Comparison of ENCODE assay signal across 14 cellular contexts in the genomic region with DNA sequence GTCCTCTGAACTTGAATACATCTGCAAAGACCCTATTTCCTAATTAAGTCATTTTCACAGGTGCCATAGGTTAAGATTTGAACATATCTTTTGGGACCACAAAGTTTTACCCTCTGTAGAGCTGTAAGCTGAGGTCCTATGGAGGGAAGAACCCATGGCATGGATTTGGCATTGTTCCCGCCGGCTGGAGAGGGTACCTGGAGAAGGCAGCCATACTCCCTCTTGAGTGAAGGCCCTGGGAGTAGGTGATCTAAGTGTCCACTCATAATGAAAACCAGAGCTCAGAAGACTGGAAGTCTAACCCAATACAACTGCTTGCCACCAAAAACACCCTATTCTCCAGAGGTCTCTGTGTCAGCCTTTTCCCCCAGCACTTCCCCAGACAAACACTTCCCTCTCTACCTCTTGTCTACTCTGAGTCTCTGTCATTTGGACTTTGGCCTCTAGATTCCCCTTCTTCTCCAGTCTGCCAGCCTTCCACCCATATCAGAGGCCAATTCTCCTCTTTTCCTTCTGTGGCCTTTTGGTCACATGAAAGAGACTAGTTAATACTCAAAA.
DNase-seq lines count a peak whose midpoint lies in the region; ATAC-seq, FAIRE-seq and TF ChIP-seq lines count a peak whose summit lies in the region.
"Had no signal": no experiment of that assay in that cellular context is flagged by ENCODE, and none has a peak within 500 bp of the region (broad histone marks: within the 10 kb centered on the region; RNA-seq: fewer than 3 reads in every experiment).

No MANE protein-coding gene starts in this region.

- DNase-seq in right lobe of liver (no peak), HepG2 (ENCODE audit: low spot score) (no peak), NOMO-1 (lab: John Stamatoyannopoulos, UW; ENCODE audit: unreplicated experiment in 2 of 2) (peak; percentile 5 to 16), AML-193 (lab: John Stamatoyannopoulos, UW) (no peak), trophoblast cell (no peak)
- DNase-seq: BE2C; Calu3; CD4-positive, CD25-positive, alpha-beta regulatory T cell; DMS 273 treated with DMSO at 0.1 percent for 48 hours; HCEC 1CT; HFFc6 had no signal

- H4K91ac ChIP-seq in trophoblast cell (ENCODE audit: low read depth, low read length) = no peak overlapping the region

- CTCF ChIA-PET in HepG2 (lab: Yijun Ruan, JAX; ENCODE audit: low intra/inter-chr PET ratio, low total read pairs) = no interaction called here

- no peak overlapping the region for H3K9ac ChIP-seq in HepG2 (ENCODE audit: insufficient read depth, low read depth, low read length)
- H3K9ac ChIP-seq in trophoblast cell (ENCODE audit: low read length) = no peak overlapping the region

- no TSS peak for BruUV-seq in HepG2 (replicated peaks; lab: Mats Ljungman, UMichigan)

- H2BK5ac ChIP-seq in trophoblast cell (ENCODE audit: low read depth, low read length, poor library complexity) = no peak overlapping the region

- TF ChIP-seq EP300 in HepG2 (IDR thresholded peaks at IDR 0.05; ENCODE audit: low read depth in 2 of 2, low read length in 2 of 2) = no peak
- no peak for TF ChIP-seq EP300 in HepG2 (CRISPR knock-in tag; IDR thresholded peaks at IDR 0.05; ENCODE audit: borderline replicate concordance)

- H3K27me3 Mint-ChIP-seq in dendritic cell treated with granulocyte-macrophage colony-stimulating factor and Interleukin-4, amounts not matched to agents 40 ng/mL and 50 ng/mL, for 4 days = no peaks in the 10 kb centered on the region
- H3K27me3 Mint-ChIP-seq: CD4-positive, CD25-positive, alpha-beta regulatory T cell had no signal

- TF ChIP-seq POLR2A in right lobe of liver (IDR thresholded peaks at IDR 0.05) (no peak), HepG2 (IDR thresholded peaks at IDR 0.05; ENCODE audit: insufficient read depth in 1 of 2, low read depth in 2 of 2, low read length in 2 of 2) (no peak)

- H2AFZ ChIP-seq in HepG2 (ENCODE audit: low read length) = no peak overlapping the region
- H2AFZ ChIP-seq in trophoblast cell (ENCODE audit: insufficient read depth, low read length, poor library complexity) = no peak overlapping the region

- WGBS in right lobe of liver (ENCODE audit: insufficient coverage, low coverage, low lambda C conversion rate, missing lambda C conversion rate) = 75% methylated on average over 2 of the region's 2 CpGs
- 3% methylated on average over 2 of the region's 2 CpGs for WGBS in HepG2 (ENCODE audit: low lambda C conversion rate)
- no CpG with 5 or more reads among the region's 2 CpGs for WGBS in trophoblast cell (ENCODE audit: extremely low coverage, insufficient coverage, insufficient read length)

- H3K4me3 ChIP-seq in right lobe of liver = no peak overlapping the region
- no peak overlapping the region for H3K4me3 ChIP-seq in HepG2 (replicated peaks in 1 of 3; ENCODE audit: insufficient read depth in 1 of 3, low read depth in 2 of 3, low read length in 3 of 3)
- no peak overlapping the region for H3K4me3 ChIP-seq in trophoblast cell (ENCODE audit: low read depth, low read length)

- H3K9me3 ChIP-seq in right lobe of liver = no peaks in the 10 kb centered on the region
- H3K9me3 ChIP-seq in HepG2 (ENCODE audit: low read length) = no peaks in the 10 kb centered on the region
- no peaks in the 10 kb centered on the region for H3K9me3 ChIP-seq in trophoblast cell (ENCODE audit: insufficient read depth, low read depth, low read length)
- H3K9me3 ChIP-seq: BE2C had no signal

- no peak overlapping the region for H4K12ac ChIP-seq in trophoblast cell (ENCODE audit: low read depth, low read length)

- H3K36me3 ChIP-seq in right lobe of liver (no peaks in the 10 kb centered on the region), HepG2 (replicated peaks in 1 of 2; ENCODE audit: control insufficient read depth in 1 of 2, insufficient read depth in 2 of 2, low read length in 2 of 2) (no peaks in the 10 kb centered on the region), trophoblast cell (ENCODE audit: control insufficient read depth in 1 of 2, insufficient read depth in 2 of 2, low read length in 2 of 2) (no peaks in the 10 kb centered on the region)
- H3K36me3 ChIP-seq: BE2C had no signal

- no peaks in the 10 kb centered on the region for H3K36me3 Mint-ChIP-seq in dendritic cell treated with granulocyte-macrophage colony-stimulating factor and Interleukin-4, amounts not matched to agents 40 ng/mL and 50 ng/mL, for 4 days (ENCODE audit: low read depth)
- H3K36me3 Mint-ChIP-seq: CD4-positive, CD25-positive, alpha-beta regulatory T cell had no signal

- H3K79me1 ChIP-seq in trophoblast cell (ENCODE audit: low read length) = no peaks in the 10 kb centered on the region

- intact Hi-C loops in right lobe of liver (cut with DNase I) (no loop called here), HepG2 (cut with micrococcal nuclease; ENCODE audit: unreplicated experiment) (no loop called here)
- intact Hi-C loops in dendritic cell treated with granulocyte-macrophage colony-stimulating factor and Interleukin-4, amounts not matched to agents 40 ng/mL and 50 ng/mL, for 4 days (cut with micrococcal nuclease) = loop anchor here (10.0 kb wide), 1 partner anchor 50 kb away; no protein-coding TSS in a partner anchor

- H3K79me2 ChIP-seq in HepG2 (ENCODE audit: insufficient read depth, low read length) = no peaks in the 10 kb centered on the region
- no peaks in the 10 kb centered on the region for H3K79me2 ChIP-seq in trophoblast cell (ENCODE audit: control insufficient read depth, insufficient read depth, low read length, poor library complexity)

- no peaks in the 10 kb centered on the region for H4K20me1 ChIP-seq in HepG2 (ENCODE audit: insufficient read depth, low read length)

- no peak overlapping the region for H4K8ac ChIP-seq in trophoblast cell (ENCODE audit: low read depth, low read length)

- no peak for FAIRE-seq in HepG2 (lab: Jason Lieb, UNC)
- FAIRE-seq: A204.1 had no signal

- no peak overlapping the region for H2BK120ac ChIP-seq in trophoblast cell (ENCODE audit: insufficient read depth, low read length, poor library complexity)

- H3K4me1 ChIP-seq in right lobe of liver (no peaks in the 10 kb centered on the region), HepG2 (ENCODE audit: insufficient read depth, low read length) (no peaks in the 10 kb centered on the region), trophoblast cell (ENCODE audit: control insufficient read depth in 1 of 2, insufficient read depth in 2 of 2, low read length in 2 of 2) (peaks cover 0 to 2% of the 10 kb centered on the region in 2 experiments)
- H3K4me1 ChIP-seq: BE2C had no signal

- H3K4me3 Mint-ChIP-seq in dendritic cell treated with granulocyte-macrophage colony-stimulating factor and Interleukin-4, amounts not matched to agents 40 ng/mL and 50 ng/mL, for 4 days = no peak overlapping the region
- H3K4me3 Mint-ChIP-seq: CD4-positive, CD25-positive, alpha-beta regulatory T cell; HFFc6 had no signal

- in situ Hi-C loops in HepG2 (cut with HindIII; ENCODE audit: extremely low pct_ligation_motif_present, low pct_unique_long_range_greater_than_20kb) = no loop called here

- no peak overlapping the region for H2AK5ac ChIP-seq in trophoblast cell (ENCODE audit: low read length)

- H3K27ac ChIP-seq in right lobe of liver = no peak overlapping the region
- no peak overlapping the region for H3K27ac ChIP-seq in HepG2 (ENCODE audit: extremely low read length, insufficient read depth, low read length)
- no peak overlapping the region for H3K27ac ChIP-seq in trophoblast cell (ENCODE audit: low read depth, low read length)

- TF ChIP-seq RAD21 in HepG2 (CRISPR knock-in tag; IDR thresholded peaks at IDR 0.05) = no peak

- H3K14ac ChIP-seq in trophoblast cell (ENCODE audit: low read length) = no peak overlapping the region

- H3K27me3 ChIP-seq in right lobe of liver = no peaks in the 10 kb centered on the region
- no peaks in the 10 kb centered on the region for H3K27me3 ChIP-seq in HepG2 (ENCODE audit: control insufficient read depth in 1 of 2, insufficient read depth in 2 of 2, low read length in 2 of 2)
- H3K27me3 ChIP-seq in trophoblast cell (ENCODE audit: insufficient read depth, low read length) = no peaks in the 10 kb centered on the region
- H3K27me3 ChIP-seq: BE2C had no signal

- H3K9me3 Mint-ChIP-seq in dendritic cell treated with granulocyte-macrophage colony-stimulating factor and Interleukin-4, amounts not matched to agents 40 ng/mL and 50 ng/mL, for 4 days = no peaks in the 10 kb centered on the region

- H3K4me2 ChIP-seq in HepG2 (ENCODE audit: low read depth, low read length) = no peak overlapping the region
- no peak overlapping the region for H3K4me2 ChIP-seq in trophoblast cell (ENCODE audit: low read length)

- peak in 3 of 4 donors; percentile 50 to 61 (median 51) for ATAC-seq in right lobe of liver
- ATAC-seq in HepG2 = no peak
- ATAC-seq in GM21529 (IDR thresholded peaks at IDR 0.05; ENCODE audit: unreplicated experiment) = no peak

- no peak overlapping the region for H3K18ac ChIP-seq in trophoblast cell (ENCODE audit: low read length)

- no peak overlapping the region for H2BK12ac ChIP-seq in trophoblast cell (ENCODE audit: low read length)

- TF ChIP-seq CTCF in right lobe of liver (IDR thresholded peaks at IDR 0.05) (no peak), HepG2 (CRISPR knock-in tag; IDR thresholded peaks at IDR 0.05) (no peak)

- H3K4ac ChIP-seq in trophoblast cell (ENCODE audit: low read depth, low read length) = no peak overlapping the region

- H3K4me1 Mint-ChIP-seq in dendritic cell treated with granulocyte-macrophage colony-stimulating factor and Interleukin-4, amounts not matched to agents 40 ng/mL and 50 ng/mL, for 4 days (ENCODE audit: low read depth) = peaks cover 81% of the 10 kb centered on the region
- H3K4me1 Mint-ChIP-seq: CD4-positive, CD25-positive, alpha-beta regulatory T cell had no signal

- no peak overlapping the region for H3K23ac ChIP-seq in trophoblast cell (ENCODE audit: low read length)

- H3K27ac Mint-ChIP-seq in dendritic cell treated with granulocyte-macrophage colony-stimulating factor and Interleukin-4, amounts not matched to agents 40 ng/mL and 50 ng/mL, for 4 days = peak overlapping the region; percentile 85
- H3K27ac Mint-ChIP-seq: CD4-positive, CD25-positive, alpha-beta regulatory T cell; HFFc6 had no signal

- POLR2A ChIA-PET in HepG2 (lab: Yijun Ruan, JAX) = no interaction called here

TF ChIP-seq in HepG2, 621 proteins besides CTCF, POLR2A, EP300 and RAD21 (continues in another document):
- TF ChIP-seq ZNF205 (CRISPR knock-in tag; IDR thresholded peaks at IDR 0.05) (no peak), ZNF550 (CRISPR knock-in tag; IDR thresholded peaks at IDR 0.05; ENCODE audit: borderline replicate concordance) (no peak), HMG20B (CRISPR knock-in tag; conservative IDR thresholded peaks at IDR 0.05) (no peak), SIN3B (IDR thresholded peaks at IDR 0.05; ENCODE audit: low read length) (no peak)

Comparison
In these comparisons a context has a peak if more than half of its experiments do, and no peak if none do; other contexts are left out.
1. ATAC-seq: peak in right lobe of liver (3 of 4); none in HepG2 (single experiment) and GM21529 (single experiment).
2. DNase-seq: peak in NOMO-1 (2 of 2); none in right lobe of liver (0 of 3), HepG2 (single experiment), AML-193 (0 of 2) and trophoblast cell (0 of 2).